In genomic region chr2:120961396-120961795, GRCh38 we compare ENCODE assay signal across 9 cellular contexts.
"Had no signal": no experiment of that assay in that cellular context is flagged by ENCODE, and none has a peak within 500 bp of the region (broad histone marks: within the 10 kb centered on the region; RNA-seq: fewer than 3 reads in every experiment).

No MANE protein-coding gene starts in this region.

- H3K9me3 Mint-ChIP-seq: GM23338, H9, HFFc6 had no signal

- H3K4me1 ChIP-seq: HAP-1 had no signal

- H3K9ac ChIP-seq: GM23248 had no signal

- ATAC-seq: GM23338, HCT116 had no signal

- H3K36me3 ChIP-seq: HAP-1 had no signal

- DNase-seq: GM23248, GOT3, H7, H9, HCEC 1CT, HFFc6 had no signal

- H2AFZ ChIP-seq: GM23248, GM23338 had no signal

- H3K4me3 ChIP-seq: GM23248, GM23338, HAP-1 had no signal

- H3K9me3 ChIP-seq: HAP-1 had no signal

- H3K4me2 ChIP-seq: GM23338 had no signal

- H3K27ac ChIP-seq: GM23248 had no signal

- H3K4me3 Mint-ChIP-seq: GM23338, H9, HFFc6 had no signal

- H3K27ac Mint-ChIP-seq: GM23338, H9, HFFc6 had no signal
